ENCODE assay signal across 21 cellular contexts in the genomic region with DNA sequence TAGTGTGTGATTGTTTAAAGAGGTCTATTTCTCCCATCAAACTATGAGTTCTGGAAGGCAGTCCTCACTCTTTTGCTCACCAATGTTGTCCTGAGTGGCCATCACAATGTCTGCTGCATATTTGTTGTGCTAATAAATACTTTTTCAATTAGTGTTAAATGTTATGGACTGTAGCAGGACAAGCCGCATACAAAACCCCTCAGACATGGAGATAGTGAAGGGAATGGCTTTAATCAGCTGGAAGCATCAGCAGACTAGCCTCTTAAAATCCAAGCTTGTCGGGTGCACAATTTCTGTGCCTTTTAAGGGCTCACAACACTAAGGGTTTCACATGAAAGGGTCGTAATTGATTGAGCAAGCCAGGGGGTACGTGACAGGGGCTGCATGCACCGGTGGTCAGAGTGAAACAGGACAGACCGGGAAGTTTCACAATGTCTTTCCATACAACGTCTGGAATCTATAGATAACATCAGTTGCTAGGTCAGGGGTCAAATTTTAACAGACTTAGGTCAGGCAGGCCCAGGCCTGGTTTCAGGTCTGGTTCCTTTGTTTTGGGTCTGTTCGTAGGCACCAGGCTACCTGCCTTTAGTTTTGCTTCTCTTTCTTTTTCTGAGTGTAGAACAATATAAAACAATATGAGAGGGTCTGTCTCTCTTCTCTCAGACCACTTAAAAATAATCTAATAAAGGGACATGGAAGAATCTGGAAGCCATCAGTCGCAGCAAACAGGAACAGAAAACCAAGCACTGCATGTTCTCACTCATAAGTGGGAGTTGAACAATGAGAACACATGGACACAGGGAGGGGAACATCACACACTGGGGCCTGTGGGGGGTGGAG.
DNase-seq lines count a peak whose midpoint lies in the region; ATAC-seq and TF ChIP-seq lines count a peak whose summit lies in the region.
"Had no signal": no experiment of that assay in that cellular context is flagged by ENCODE, and none has a peak within 500 bp of the region (broad histone marks: within the 10 kb centered on the region; RNA-seq: fewer than 3 reads in every experiment).

No MANE protein-coding gene starts in this region.

- no peaks in the 10 kb centered on the region for H3K9me2 ChIP-seq in hepatocyte (replicated peaks; ENCODE audit: insufficient read depth)

- peaks cover 13% of the 10 kb centered on the region for H3K4me1 Mint-ChIP-seq in Caco-2 (ENCODE audit: low read depth, unreplicated experiment)
- H3K4me1 Mint-ChIP-seq: CD4-positive, CD25-positive, alpha-beta regulatory T cell had no signal

- no peak overlapping the region for H3K4ac ChIP-seq in trophoblast cell (ENCODE audit: low read depth, low read length)

- peaks cover 6% of the 10 kb centered on the region for H3K36me3 Mint-ChIP-seq in Caco-2 (ENCODE audit: insufficient read depth, unreplicated experiment)
- H3K36me3 Mint-ChIP-seq: CD4-positive, CD25-positive, alpha-beta regulatory T cell had no signal

- H3K79me1 ChIP-seq in trophoblast cell (ENCODE audit: low read length), result peaks cover 28% of the 10 kb centered on the region

- H3K4me2 ChIP-seq in hepatocyte (no peak overlapping the region), trophoblast cell (ENCODE audit: low read length) (no peak overlapping the region)

- TF ChIP-seq CTCF in Caco-2 (IDR thresholded peaks at IDR 0.05; ENCODE audit: insufficient read depth in 1 of 2, low read depth in 1 of 2, low read length in 1 of 2, severe bottlenecking in 1 of 2, unreplicated experiment in 1 of 2) (no peak), hepatocyte (IDR thresholded peaks at IDR 0.05; ENCODE audit: poor library complexity) (no peak)

- H3K9me3 ChIP-seq in Caco-2 (no peaks in the 10 kb centered on the region), hepatocyte (ENCODE audit: low read depth) (no peaks in the 10 kb centered on the region), trophoblast cell (ENCODE audit: insufficient read depth, low read depth, low read length) (no peaks in the 10 kb centered on the region)
- H3K9me3 ChIP-seq: MG63, SJCRH30 had no signal

- peak; percentile 58 to 67 for DNase-seq in Caco-2
- DNase-seq in SK-N-DZ (ENCODE audit: low spot score), result peak; percentile 100
- no peak for DNase-seq in hepatocyte (ENCODE audit: low spot score)
- DNase-seq in trophoblast cell, result peak; percentile 69 to 93
- DNase-seq in Ammon's horn (ENCODE audit: low spot score), result no peak
- no peak for DNase-seq in NOMO-1 treated with DMSO at 0.1 percent for 48 hours (lab: John Stamatoyannopoulos, UW; ENCODE audit: unreplicated experiment)
- DNase-seq: CD4-positive, CD25-positive, alpha-beta regulatory T cell; DMS79; GOT3; HCEC 1CT; MG63; NCI-H1092 treated with DMSO at 0.1 percent for 48 hours; NCI-H1436 treated with DMSO at 0.1 percent for 48 hours; NCI-H1930; NCI-H2227 treated with DMSO at 0.1 percent for 48 hours; NCI-H510A treated with DMSO at 0.1 percent for 48 hours; OCI-M1; SJCRH30 had no signal

- intact Hi-C loops in Caco-2 (cut with micrococcal nuclease; ENCODE audit: unreplicated experiment), result loop anchor here (1.0 to 10.0 kb wide), 2 partner anchors 105 to 109 kb away; no protein-coding TSS in a partner anchor

- no peak overlapping the region for H2AK5ac ChIP-seq in trophoblast cell (ENCODE audit: low read length)

- no peak overlapping the region for H3K18ac ChIP-seq in trophoblast cell (ENCODE audit: low read length)

- H4K12ac ChIP-seq in trophoblast cell (ENCODE audit: low read depth, low read length), result no peak overlapping the region

- H3K79me2 ChIP-seq in hepatocyte (no peaks in the 10 kb centered on the region), trophoblast cell (ENCODE audit: control insufficient read depth, insufficient read depth, low read length, poor library complexity) (peaks cover 4% of the 10 kb centered on the region)

- H3K23ac ChIP-seq in trophoblast cell (ENCODE audit: low read length), result no peak overlapping the region

- H3K14ac ChIP-seq in trophoblast cell (ENCODE audit: low read length), result no peak overlapping the region

- H3K4me3 ChIP-seq in Caco-2 (ENCODE audit: low read depth, low read length), result no peak overlapping the region
- no peak overlapping the region for H3K4me3 ChIP-seq in hepatocyte
- no peak overlapping the region for H3K4me3 ChIP-seq in trophoblast cell (ENCODE audit: low read depth, low read length)
- H3K4me3 ChIP-seq: GM12878, MG63, SJCRH30 had no signal

- H2BK12ac ChIP-seq in trophoblast cell (ENCODE audit: low read length), result no peak overlapping the region

- POLR2A ChIA-PET in Caco-2 (lab: Charles Lee), result no interaction called here

- H3K27ac Mint-ChIP-seq in Caco-2 (ENCODE audit: unreplicated experiment), result peak overlapping the region; percentile 54
- H3K27ac Mint-ChIP-seq: CD4-positive, CD25-positive, alpha-beta regulatory T cell; T-helper 1 cell treated with Interleukin-12 subunit alpha and Interleukin-12 subunit beta and Interleukin-4 antibody, amounts not matched to agents 30 μg/mL and 1 μg/mL, for 36 hours had no signal

- H3K27me3 Mint-ChIP-seq in Caco-2 (ENCODE audit: insufficient read depth, unreplicated experiment), result no peaks in the 10 kb centered on the region
- H3K27me3 Mint-ChIP-seq: CD4-positive, CD25-positive, alpha-beta regulatory T cell had no signal

- peaks cover 7% of the 10 kb centered on the region for H3K4me1 ChIP-seq in Caco-2
- no peaks in the 10 kb centered on the region for H3K4me1 ChIP-seq in hepatocyte (ENCODE audit: insufficient read depth)
- peaks cover 0 to 5% of the 10 kb centered on the region in 2 experiments for H3K4me1 ChIP-seq in trophoblast cell (ENCODE audit: control insufficient read depth in 1 of 2, insufficient read depth in 2 of 2, low read length in 2 of 2)
- H3K4me1 ChIP-seq: SJCRH30 had no signal

- H3K4me3 Mint-ChIP-seq in Caco-2 (ENCODE audit: unreplicated experiment), result no peak overlapping the region
- H3K4me3 Mint-ChIP-seq: CD4-positive, CD25-positive, alpha-beta regulatory T cell; T-helper 1 cell treated with Interleukin-12 subunit alpha and Interleukin-12 subunit beta and Interleukin-4 antibody, amounts not matched to agents 30 μg/mL and 1 μg/mL, for 36 hours had no signal

- 26% methylated on average over 9 of the region's 9 CpGs for WGBS in hepatocyte (ENCODE audit: low lambda C conversion rate, missing lambda C conversion rate)
- no CpG with 5 or more reads among the region's 9 CpGs for WGBS in trophoblast cell (ENCODE audit: extremely low coverage, insufficient coverage, insufficient read length)

- peaks cover 10% of the 10 kb centered on the region for H3K9me3 Mint-ChIP-seq in Caco-2 (ENCODE audit: unreplicated experiment)

- H4K20me1 ChIP-seq in hepatocyte (ENCODE audit: insufficient read depth, poor library complexity, severe bottlenecking), result no peaks in the 10 kb centered on the region

- no peak overlapping the region for H4K91ac ChIP-seq in trophoblast cell (ENCODE audit: low read depth, low read length)

- no peaks in the 10 kb centered on the region for H3K36me3 ChIP-seq in Caco-2 (ENCODE audit: control insufficient read depth, insufficient read depth, low read length)
- H3K36me3 ChIP-seq in hepatocyte (replicated peaks; ENCODE audit: insufficient read depth, low read depth), result no peaks in the 10 kb centered on the region
- H3K36me3 ChIP-seq in trophoblast cell (ENCODE audit: control insufficient read depth in 1 of 2, insufficient read depth in 2 of 2, low read length in 2 of 2), result no peaks in the 10 kb centered on the region
- H3K36me3 ChIP-seq: MG63, SJCRH30 had no signal

- no peak for ATAC-seq in HG03280 (IDR thresholded peaks at IDR 0.05; ENCODE audit: unreplicated experiment)
- ATAC-seq: GM12878 had no signal

- H2BK5ac ChIP-seq in trophoblast cell (ENCODE audit: low read depth, low read length, poor library complexity), result no peak overlapping the region

- H3K9ac ChIP-seq in trophoblast cell (ENCODE audit: low read length), result no peak overlapping the region

- H3K27me3 ChIP-seq in Caco-2 (replicated peaks; ENCODE audit: control insufficient read depth, insufficient read depth, low read length) (no peaks in the 10 kb centered on the region), hepatocyte (no peaks in the 10 kb centered on the region), trophoblast cell (ENCODE audit: insufficient read depth, low read length) (no peaks in the 10 kb centered on the region)
- H3K27me3 ChIP-seq: MG63 had no signal

- H3K27ac ChIP-seq in hepatocyte (no peak overlapping the region), trophoblast cell (ENCODE audit: low read depth, low read length) (peak overlapping the region; percentile 97)
- H3K27ac ChIP-seq: SJCRH30 had no signal

- peak overlapping the region; percentile 19 for H2AFZ ChIP-seq in hepatocyte
- no peak overlapping the region for H2AFZ ChIP-seq in trophoblast cell (ENCODE audit: insufficient read depth, low read length, poor library complexity)

- BruUV-seq in Caco-2 (replicated peaks; lab: Mats Ljungman, UMichigan), result no TSS peak

- no peak overlapping the region for H4K8ac ChIP-seq in trophoblast cell (ENCODE audit: low read depth, low read length)

- CTCF ChIA-PET in Caco-2 (lab: Charles Lee), result no interaction called here

- peak overlapping the region; percentile 83 for H2BK120ac ChIP-seq in trophoblast cell (ENCODE audit: insufficient read depth, low read length, poor library complexity)

Comparison
In these comparisons a context has a peak if more than half of its experiments do, and no peak if none do; other contexts are left out.
1. DNase-seq: peak in Caco-2 (2 of 2), SK-N-DZ (single experiment) and trophoblast cell (2 of 2); none in hepatocyte (single experiment), Ammon's horn (single experiment) and NOMO-1 treated with DMSO at 0.1 percent for 48 hours (single experiment).